ENCODE assay signal across 7 cellular contexts in the genomic region with DNA sequence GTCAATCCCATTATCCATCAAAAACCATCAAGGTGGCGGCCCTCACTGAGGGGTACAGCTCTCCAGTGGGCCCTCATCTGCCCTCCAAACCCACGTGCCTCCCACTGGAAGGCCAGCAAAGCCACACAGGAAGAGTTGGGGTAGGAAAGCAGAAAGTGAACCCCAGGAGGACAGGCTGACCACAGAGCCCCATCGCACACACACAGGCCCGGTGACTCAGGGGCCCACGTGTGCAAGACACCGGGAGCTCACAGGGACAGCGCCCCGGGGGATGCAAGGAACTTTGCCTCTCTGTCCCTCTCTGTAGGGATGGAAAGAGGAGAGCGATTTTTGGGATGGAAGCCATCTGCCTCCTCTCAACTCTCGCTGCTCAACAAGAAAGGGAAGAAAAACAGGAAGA.
DNase-seq lines count a peak whose midpoint lies in the region; ATAC-seq and TF ChIP-seq lines count a peak whose summit lies in the region.
"Not testable (repeated sequence)": the region's sequence is repeated elsewhere in the genome, so short reads cannot be mapped to it uniquely, and the experiment has no call there.

No MANE protein-coding gene starts in this region.

- intact Hi-C loops in activated CD8-positive, alpha-beta T cell treated with anti-CD3 and anti-CD28 coated beads for 36 hours (cut with micrococcal nuclease) = not testable (repeated sequence)

- H3K4me1 Mint-ChIP-seq in T-cell = peaks cover 0 to 12% (median 5%) of the 10 kb centered on the region in 3 donors
- H3K4me1 Mint-ChIP-seq in activated CD8-positive, alpha-beta T cell treated with anti-CD3 and anti-CD28 coated beads for 36 hours (ENCODE audit: low read depth); activated naive CD8-positive, alpha-beta T cell treated with anti-CD3 and anti-CD28 coated beads, Interleukin-2, amount 50 U/mL, for 24 hours; glutamatergic neuron (ENCODE audit: low read depth, unreplicated experiment); stimulated activated effector memory CD8-positive, alpha-beta T cell treated with anti-CD3 and anti-CD28 coated beads, Interleukin-12 subunit alpha, Interleukin-12 subunit beta, amount 100 ng/mL, for 72 hours: not testable (repeated sequence)
- peaks cover 6 to 11% of the 10 kb centered on the region in 2 donors for H3K4me1 Mint-ChIP-seq in natural killer cell treated with Interleukin-12 subunit alpha and Interleukin-12 subunit beta and Interleukin-15 and Interleukin-18, amount 100 ng/mL, for 72 hours (ENCODE audit: low read depth in 2 of 2)

- H3K4me3 Mint-ChIP-seq in T-cell (peak overlapping the region; percentile 53 to 67 (median 65)), glutamatergic neuron (ENCODE audit: unreplicated experiment) (peak overlapping the region; percentile 89)
- peak overlapping the region; percentile 24 for H3K4me3 Mint-ChIP-seq in activated CD8-positive, alpha-beta T cell treated with anti-CD3 and anti-CD28 coated beads for 36 hours
- H3K4me3 Mint-ChIP-seq in activated naive CD8-positive, alpha-beta T cell treated with anti-CD3 and anti-CD28 coated beads, Interleukin-2, amount 50 U/mL, for 24 hours = peak overlapping the region; percentile 48
- H3K4me3 Mint-ChIP-seq in natural killer cell treated with Interleukin-12 subunit alpha and Interleukin-12 subunit beta and Interleukin-15 and Interleukin-18, amount 100 ng/mL, for 72 hours = peak overlapping the region; percentile 80
- H3K4me3 Mint-ChIP-seq in stimulated activated effector memory CD8-positive, alpha-beta T cell treated with anti-CD3 and anti-CD28 coated beads, Interleukin-12 subunit alpha, Interleukin-12 subunit beta, amount 100 ng/mL, for 72 hours = peak overlapping the region; percentile 54

- CTCF ChIA-PET in T-cell (lab: Charles Lee) = not testable (repeated sequence)
- CTCF ChIA-PET in activated CD8-positive, alpha-beta T cell treated with anti-CD3 and anti-CD28 coated beads for 36 hours (lab: Charles Lee) = interaction anchor here (1.2 to 1.4 kb wide), 2 partner anchors 26 to 134 kb away, joined by 3 read pairs; no protein-coding TSS in a partner anchor

- not testable (repeated sequence) for H3K9me3 Mint-ChIP-seq in T-cell; activated CD8-positive, alpha-beta T cell treated with anti-CD3 and anti-CD28 coated beads for 36 hours; activated naive CD8-positive, alpha-beta T cell treated with anti-CD3 and anti-CD28 coated beads, Interleukin-2, amount 50 U/mL, for 24 hours; glutamatergic neuron (ENCODE audit: unreplicated experiment); natural killer cell treated with Interleukin-12 subunit alpha and Interleukin-12 subunit beta and Interleukin-15 and Interleukin-18, amount 100 ng/mL, for 72 hours; stimulated activated effector memory CD8-positive, alpha-beta T cell treated with anti-CD3 and anti-CD28 coated beads, Interleukin-12 subunit alpha, Interleukin-12 subunit beta, amount 100 ng/mL, for 72 hours

- POLR2A ChIA-PET in T-cell (lab: Charles Lee); activated CD8-positive, alpha-beta T cell treated with anti-CD3 and anti-CD28 coated beads for 36 hours (lab: Charles Lee): not testable (repeated sequence)

- H3K27me3 Mint-ChIP-seq in T-cell (peaks cover 8 to 47% of the 10 kb centered on the region in 2 donors), glutamatergic neuron (ENCODE audit: unreplicated experiment) (peaks cover 17% of the 10 kb centered on the region)
- H3K27me3 Mint-ChIP-seq in activated CD8-positive, alpha-beta T cell treated with anti-CD3 and anti-CD28 coated beads for 36 hours = peaks cover 32% of the 10 kb centered on the region
- H3K27me3 Mint-ChIP-seq in activated naive CD8-positive, alpha-beta T cell treated with anti-CD3 and anti-CD28 coated beads, Interleukin-2, amount 50 U/mL, for 24 hours = peaks cover 35% of the 10 kb centered on the region
- H3K27me3 Mint-ChIP-seq in natural killer cell treated with Interleukin-12 subunit alpha and Interleukin-12 subunit beta and Interleukin-15 and Interleukin-18, amount 100 ng/mL, for 72 hours = peaks cover 27 to 30% of the 10 kb centered on the region in 2 donors

- not testable (repeated sequence) for H3K36me3 Mint-ChIP-seq in T-cell; activated CD8-positive, alpha-beta T cell treated with anti-CD3 and anti-CD28 coated beads for 36 hours (ENCODE audit: low read depth); activated naive CD8-positive, alpha-beta T cell treated with anti-CD3 and anti-CD28 coated beads, Interleukin-2, amount 50 U/mL, for 24 hours (ENCODE audit: low read depth); glutamatergic neuron (ENCODE audit: unreplicated experiment); natural killer cell treated with Interleukin-12 subunit alpha and Interleukin-12 subunit beta and Interleukin-15 and Interleukin-18, amount 100 ng/mL, for 72 hours; stimulated activated effector memory CD8-positive, alpha-beta T cell treated with anti-CD3 and anti-CD28 coated beads, Interleukin-12 subunit alpha, Interleukin-12 subunit beta, amount 100 ng/mL, for 72 hours

- DNase-seq in ELF-1 (ENCODE audit: low read depth, low spot score) = peak; percentile 4
- not testable (repeated sequence) for DNase-seq in T-cell; activated CD8-positive, alpha-beta T cell treated with anti-CD3 and anti-CD28 coated beads for 36 hours; activated naive CD8-positive, alpha-beta T cell treated with anti-CD3 and anti-CD28 coated beads, Interleukin-2, amount 50 U/mL, for 24 hours; glutamatergic neuron; natural killer cell treated with Interleukin-12 subunit alpha and Interleukin-12 subunit beta and Interleukin-15 and Interleukin-18, amount 100 ng/mL, for 72 hours (ENCODE audit: low spot score); stimulated activated effector memory CD8-positive, alpha-beta T cell treated with anti-CD3 and anti-CD28 coated beads, Interleukin-12 subunit alpha, Interleukin-12 subunit beta, amount 100 ng/mL, for 72 hours (ENCODE audit: low spot score in 2 of 2)

- H3K27ac Mint-ChIP-seq in T-cell; activated CD8-positive, alpha-beta T cell treated with anti-CD3 and anti-CD28 coated beads for 36 hours; activated naive CD8-positive, alpha-beta T cell treated with anti-CD3 and anti-CD28 coated beads, Interleukin-2, amount 50 U/mL, for 24 hours; glutamatergic neuron (ENCODE audit: unreplicated experiment); natural killer cell treated with Interleukin-12 subunit alpha and Interleukin-12 subunit beta and Interleukin-15 and Interleukin-18, amount 100 ng/mL, for 72 hours; stimulated activated effector memory CD8-positive, alpha-beta T cell treated with anti-CD3 and anti-CD28 coated beads, Interleukin-12 subunit alpha, Interleukin-12 subunit beta, amount 100 ng/mL, for 72 hours: not testable (repeated sequence)

- TF ChIP-seq CTCF in activated CD8-positive, alpha-beta T cell treated with anti-CD3 and anti-CD28 coated beads for 36 hours (IDR thresholded peaks at IDR 0.05); glutamatergic neuron (IDR thresholded peaks at IDR 0.05; ENCODE audit: partially characterized antibody, unreplicated experiment): not testable (repeated sequence)

- not testable (repeated sequence) for ATAC-seq in T-cell (replicated peaks in 1 of 4); activated CD8-positive, alpha-beta T cell treated with anti-CD3 and anti-CD28 coated beads for 36 hours; activated naive CD8-positive, alpha-beta T cell treated with anti-CD3 and anti-CD28 coated beads, Interleukin-2, amount 50 U/mL, for 24 hours; natural killer cell treated with Interleukin-12 subunit alpha and Interleukin-12 subunit beta and Interleukin-15 and Interleukin-18, amount 100 ng/mL, for 72 hours; stimulated activated effector memory CD8-positive, alpha-beta T cell treated with anti-CD3 and anti-CD28 coated beads, Interleukin-12 subunit alpha, Interleukin-12 subunit beta, amount 100 ng/mL, for 72 hours

Comparison
In these comparisons a context has a peak if more than half of its experiments do, and no peak if none do; other contexts are left out.
1. H3K4me3 Mint-ChIP-seq: peak in every context shown above with its lines; median percentile 89 in glutamatergic neuron; 80 in natural killer cell treated with Interleukin-12 subunit alpha and Interleukin-12 subunit beta and Interleukin-15 and Interleukin-18, amount 100 ng/mL, for 72 hours; 65 in T-cell; 54 in stimulated activated effector memory CD8-positive, alpha-beta T cell treated with anti-CD3 and anti-CD28 coated beads, Interleukin-12 subunit alpha, Interleukin-12 subunit beta, amount 100 ng/mL, for 72 hours; 48 in activated naive CD8-positive, alpha-beta T cell treated with anti-CD3 and anti-CD28 coated beads, Interleukin-2, amount 50 U/mL, for 24 hours; 24 in activated CD8-positive, alpha-beta T cell treated with anti-CD3 and anti-CD28 coated beads for 36 hours.